ENCODE assay signal across 25 cellular contexts in genomic region chr7:77182261-77182660, GRCh38. TPM values are rescaled to one million over a fixed set of nuclear protein-coding genes. Genes with fewer than 3 reads are reported as not detected.
A peak's percentile ranks its signal among the peaks of the same experiment; 100 is the strongest.
DNase-seq lines count a peak whose midpoint lies in the region; ATAC-seq, FAIRE-seq and TF ChIP-seq lines count a peak whose summit lies in the region.
"Had no signal": no experiment of that assay in that cellular context is flagged by ENCODE, and none has a peak within 500 bp of the region (broad histone marks: within the 10 kb centered on the region; RNA-seq: fewer than 3 reads in every experiment).

No MANE protein-coding gene starts in this region.

- H3K9ac ChIP-seq in HepG2 (ENCODE audit: insufficient read depth, low read depth, low read length) (no peak overlapping the region), muscle layer of colon (ENCODE audit: low read length) (no peak overlapping the region)
- H3K9ac ChIP-seq: BLaER1 had no signal

- 96% methylated on average over 1 of the region's 1 CpG for WGBS in HepG2 (ENCODE audit: low lambda C conversion rate)
- 100% methylated on average over 1 of the region's 1 CpG for WGBS in right lobe of liver (ENCODE audit: insufficient coverage, low coverage, low lambda C conversion rate, missing lambda C conversion rate)

- no TSS peak for BruUV-seq in HepG2 (replicated peaks; lab: Mats Ljungman, UMichigan)

- no peak for ATAC-seq in HepG2
- no peak for ATAC-seq in right lobe of liver
- peak; percentile 77 for ATAC-seq in left colon
- no peak for ATAC-seq in activated T-cell treated with anti-CD3 and anti-CD28 coated beads, Interleukin-2, amount 50 U/mL, for 4 hours

- no peak for TF ChIP-seq RAD21 in HepG2 (CRISPR knock-in tag; IDR thresholded peaks at IDR 0.05)

- DNase-seq in HepG2 (ENCODE audit: low spot score) (no peak), right lobe of liver (no peak), left colon (no peak), SK-N-DZ (ENCODE audit: low spot score) (no peak), urothelium cell line (ENCODE audit: low spot score) (no peak)
- DNase-seq in activated T-cell treated with anti-CD3 and anti-CD28 coated beads, Interleukin-2, amount 50 U/mL, for 4 hours, result no peak
- DNase-seq: CD4-positive, alpha-beta T cell; CD8-positive, alpha-beta memory T cell; DMS 273 treated with DMSO at 0.1 percent for 48 hours; DMS79; GF-D8; GOT3; HFFc6 had no signal

- no peak overlapping the region for H3K4me2 ChIP-seq in HepG2 (ENCODE audit: low read depth, low read length)
- H3K4me2 ChIP-seq: BLaER1 had no signal

- H3K79me2 ChIP-seq in HepG2 (ENCODE audit: insufficient read depth, low read length), result no peaks in the 10 kb centered on the region

- in situ Hi-C loops in HepG2 (cut with HindIII; ENCODE audit: extremely low pct_ligation_motif_present, low pct_unique_long_range_greater_than_20kb), result no loop called here

- no peak for TF ChIP-seq POLR2A in HepG2 (IDR thresholded peaks at IDR 0.05; ENCODE audit: insufficient read depth in 1 of 2, low read depth in 2 of 2, low read length in 2 of 2)
- no peak for TF ChIP-seq POLR2A in right lobe of liver (IDR thresholded peaks at IDR 0.05)

- CTCF ChIA-PET in HepG2 (lab: Yijun Ruan, JAX; ENCODE audit: low intra/inter-chr PET ratio, low total read pairs), result no interaction called here

- no peaks in the 10 kb centered on the region for H3K27me3 Mint-ChIP-seq in activated T-cell treated with anti-CD3 and anti-CD28 coated beads, Interleukin-2, amount 50 U/mL, for 4 hours (ENCODE audit: low read depth)
- H3K27me3 Mint-ChIP-seq: B cell; CD4-positive, alpha-beta T cell; CD8-positive, alpha-beta memory T cell had no signal

- intact Hi-C loops in HepG2 (cut with micrococcal nuclease; ENCODE audit: unreplicated experiment) (no loop called here), right lobe of liver (cut with DNase I) (no loop called here), left colon (cut with DNase I, micrococcal nuclease) (no loop called here)

- H3K27ac ChIP-seq in HepG2 (ENCODE audit: extremely low read length, insufficient read depth, low read length), result peak overlapping the region; percentile 2
- H3K27ac ChIP-seq in right lobe of liver, result no peak overlapping the region
- H3K27ac ChIP-seq in muscle layer of colon (ENCODE audit: low read depth, low read length), result peak overlapping the region; percentile 17
- H3K27ac ChIP-seq: 22Rv1, BLaER1, C4-2B had no signal

- H3K27me3 ChIP-seq in HepG2 (ENCODE audit: control insufficient read depth in 1 of 2, insufficient read depth in 2 of 2, low read length in 2 of 2) (no peaks in the 10 kb centered on the region), right lobe of liver (no peaks in the 10 kb centered on the region), muscle layer of colon (ENCODE audit: control insufficient read depth in 1 of 2, insufficient read depth in 2 of 2, low read length in 2 of 2) (no peaks in the 10 kb centered on the region)
- H3K27me3 ChIP-seq: BLaER1 had no signal

- H3K9me3 Mint-ChIP-seq in activated T-cell treated with anti-CD3 and anti-CD28 coated beads, Interleukin-2, amount 50 U/mL, for 4 hours, result peaks cover 5% of the 10 kb centered on the region
- H3K9me3 Mint-ChIP-seq: CD4-positive, alpha-beta T cell; HFFc6 had no signal

- H4K20me1 ChIP-seq in HepG2 (ENCODE audit: insufficient read depth, low read length), result no peaks in the 10 kb centered on the region
- H4K20me1 ChIP-seq: BLaER1 had no signal

- POLR2A ChIA-PET in HepG2 (lab: Yijun Ruan, JAX), result no interaction called here

- H2AFZ ChIP-seq in HepG2 (ENCODE audit: low read length), result no peak overlapping the region

- no peak overlapping the region for H3K4me3 ChIP-seq in HepG2 (replicated peaks in 1 of 3; ENCODE audit: insufficient read depth in 1 of 3, low read depth in 2 of 3, low read length in 3 of 3)
- H3K4me3 ChIP-seq in right lobe of liver, result no peak overlapping the region
- no peak overlapping the region for H3K4me3 ChIP-seq in muscle layer of colon (ENCODE audit: low read depth in 1 of 2, low read length in 2 of 2)
- H3K4me3 ChIP-seq: BLaER1, HAP-1 had no signal

- no peak for FAIRE-seq in HepG2 (lab: Jason Lieb, UNC)
- no peak for FAIRE-seq in urothelium cell line (lab: Jason Lieb, UNC)
- FAIRE-seq: A204.1, D721Med, GM12891, GM18507, H54 had no signal

- no peaks in the 10 kb centered on the region for H3K4me1 Mint-ChIP-seq in activated T-cell treated with anti-CD3 and anti-CD28 coated beads, Interleukin-2, amount 50 U/mL, for 4 hours (ENCODE audit: low read depth)
- H3K4me1 Mint-ChIP-seq: B cell; CD8-positive, alpha-beta memory T cell had no signal

- peaks cover 19% of the 10 kb centered on the region for H3K4me1 ChIP-seq in HepG2 (ENCODE audit: insufficient read depth, low read length)
- peaks cover 0 to 5% (median 0%) of the 10 kb centered on the region in 4 donors for H3K4me1 ChIP-seq in right lobe of liver
- peaks cover 24% of the 10 kb centered on the region for H3K4me1 ChIP-seq in muscle layer of colon (ENCODE audit: insufficient read depth, low read length)
- H3K4me1 ChIP-seq: BLaER1, HAP-1 had no signal

- H3K9me3 ChIP-seq in HepG2 (ENCODE audit: low read length), result no peaks in the 10 kb centered on the region
- no peaks in the 10 kb centered on the region for H3K9me3 ChIP-seq in right lobe of liver
- no peaks in the 10 kb centered on the region for H3K9me3 ChIP-seq in muscle layer of colon (ENCODE audit: low read length)
- H3K9me3 ChIP-seq: BLaER1, HAP-1 had no signal

- no peak overlapping the region for H3K4me3 Mint-ChIP-seq in activated T-cell treated with anti-CD3 and anti-CD28 coated beads, Interleukin-2, amount 50 U/mL, for 4 hours
- H3K4me3 Mint-ChIP-seq: B cell; CD4-positive, alpha-beta T cell; CD8-positive, alpha-beta memory T cell; HFFc6 had no signal

- no peaks in the 10 kb centered on the region for H3K36me3 ChIP-seq in HepG2 (replicated peaks in 1 of 2; ENCODE audit: control insufficient read depth in 1 of 2, insufficient read depth in 2 of 2, low read length in 2 of 2)
- H3K36me3 ChIP-seq in right lobe of liver, result no peaks in the 10 kb centered on the region
- H3K36me3 ChIP-seq in muscle layer of colon (ENCODE audit: insufficient read depth, low read length), result no peaks in the 10 kb centered on the region
- H3K36me3 ChIP-seq: BLaER1, HAP-1 had no signal

- no peaks in the 10 kb centered on the region for H3K36me3 Mint-ChIP-seq in activated T-cell treated with anti-CD3 and anti-CD28 coated beads, Interleukin-2, amount 50 U/mL, for 4 hours (ENCODE audit: insufficient read depth)

- no peak for TF ChIP-seq CTCF in HepG2 (CRISPR knock-in tag; IDR thresholded peaks at IDR 0.05)
- no peak for TF ChIP-seq CTCF in right lobe of liver (IDR thresholded peaks at IDR 0.05)

- TF ChIP-seq EP300 in HepG2 (IDR thresholded peaks at IDR 0.05; ENCODE audit: low read depth in 2 of 2, low read length in 2 of 2) (no peak), HepG2 (CRISPR knock-in tag; IDR thresholded peaks at IDR 0.05; ENCODE audit: borderline replicate concordance) (no peak)

RNA-seq across cellular contexts. Expression of gene FGL2, which starts 17.4 kb away (rescaled TPM):
- total RNA-seq in HepG2 (2016; rRNA removed; fragmentation: Illumina TruSeq; extraction: Trizol), result 0.08 and 0.15 TPM in 2 replicates
- total RNA-seq in HepG2 (2016; cell fraction: cytosol; rRNA removed; fragmentation: Illumina TruSeq; extraction: Trizol; ENCODE audit: low read depth), result not detected in 2 replicates
- 0.11 and 0.16 TPM in 2 replicates for total RNA-seq in HepG2 (2016; cell fraction: insoluble cytoplasmic fraction; rRNA removed; fragmentation: Illumina TruSeq; extraction: Trizol)
- total RNA-seq in HepG2 (2016; cell fraction: membrane; rRNA removed; fragmentation: Illumina TruSeq; extraction: Trizol), result 0.03 and 0.06 TPM in 2 replicates
- 0.59 and 0.88 TPM in 2 replicates for total RNA-seq in HepG2 (2016; cell fraction: nucleus; rRNA removed; fragmentation: Illumina TruSeq; extraction: Trizol)
- polyA plus RNA-seq in HepG2 (2011; rRNA removed), result 0.04 and 0.08 TPM in 2 replicates
- polyA plus RNA-seq in HepG2 (2011; cell fraction: cytosol; rRNA removed), result 0.01 and 0.03 TPM in 2 replicates
- 0.10 and 0.24 TPM in 2 replicates for polyA plus RNA-seq in HepG2 (2011; cell fraction: nucleus; rRNA removed)
- 0.13 and 0.34 TPM in 2 replicates for polyA plus RNA-seq in HepG2 (2012)
- not detected in 2 replicates for polyA plus RNA-seq in HepG2 (2016; cell fraction: cytosol; fragmentation: Illumina TruSeq; extraction: Trizol; ENCODE audit: low read depth)
- 0.15 TPM in 2 replicates for polyA plus RNA-seq in HepG2 (2016; cell fraction: insoluble cytoplasmic fraction; fragmentation: Illumina TruSeq; extraction: Trizol; ENCODE audit: low read depth)
- polyA plus RNA-seq in HepG2 (2016; cell fraction: membrane; fragmentation: Illumina TruSeq; extraction: Trizol; ENCODE audit: low read depth), result not detected in 2 replicates
- 0.31 and 0.48 TPM in 2 replicates for polyA plus RNA-seq in HepG2 (2016; cell fraction: nucleus; fragmentation: Illumina TruSeq; extraction: Trizol; ENCODE audit: insufficient read depth, low read depth)
- polyA minus RNA-seq in HepG2 (2011; rRNA and poly(A)+ RNA removed; ENCODE audit: low replicate concordance), result not detected in 2 replicates
- not detected in 2 replicates for polyA minus RNA-seq in HepG2 (2011; cell fraction: cytosol; rRNA and poly(A)+ RNA removed)
- polyA minus RNA-seq in HepG2 (2011; cell fraction: nucleus; rRNA and poly(A)+ RNA removed), result 0.39 and 1.1 TPM in 2 replicates
- total RNA-seq in right lobe of liver, result 10 to 100 TPM in 1 of 6 experiments, 1 to 10 TPM in 5; 3.4 to 19.3 (median 7.5) TPM
- total RNA-seq in left colon, result 10 to 100 TPM; 18.8 to 45.1 TPM
- not detected in 2 replicates for polyA plus RNA-seq in SK-N-DZ (2014; cell fraction: cytosol; rRNA removed)
- not detected in 2 replicates for polyA plus RNA-seq in SK-N-DZ (2014; cell fraction: nucleus; rRNA removed)
- total RNA-seq in activated T-cell treated with anti-CD3 and anti-CD28 coated beads, Interleukin-2, amount 50 U/mL, for 4 hours, result under 1 TPM in 2 of 3 donors, not detected in 1; 0.11 to 0.37 TPM
- total RNA-seq: G401, HFFc6 had no signal

RNA-seq across cellular contexts. Expression of gene CCDC146, which starts 59.8 kb away (rescaled TPM):
- total RNA-seq in HepG2 (2016; rRNA removed; fragmentation: Illumina TruSeq; extraction: Trizol) (1.2 and 2.4 TPM in 2 replicates), right lobe of liver (1 to 10 TPM; 2.6 to 7.2 (median 4.0) TPM), left colon (10 to 100 TPM; 11.6 to 15.7 TPM)
- total RNA-seq in HepG2 (2016; cell fraction: cytosol; rRNA removed; fragmentation: Illumina TruSeq; extraction: Trizol; ENCODE audit: low read depth), result 3.6 and 4.8 TPM in 2 replicates
- total RNA-seq in HepG2 (2016; cell fraction: insoluble cytoplasmic fraction; rRNA removed; fragmentation: Illumina TruSeq; extraction: Trizol), result 1.1 and 1.8 TPM in 2 replicates
- 2.4 and 2.8 TPM in 2 replicates for total RNA-seq in HepG2 (2016; cell fraction: membrane; rRNA removed; fragmentation: Illumina TruSeq; extraction: Trizol)
- 3.0 and 3.7 TPM in 2 replicates for total RNA-seq in HepG2 (2016; cell fraction: nucleus; rRNA removed; fragmentation: Illumina TruSeq; extraction: Trizol)
- polyA plus RNA-seq in HepG2 (2011; rRNA removed), result 4.1 and 5.3 TPM in 2 replicates
- 1.2 and 2.0 TPM in 2 replicates for polyA plus RNA-seq in HepG2 (2011; cell fraction: cytosol; rRNA removed)
- 10.6 and 11.4 TPM in 2 replicates for polyA plus RNA-seq in HepG2 (2011; cell fraction: nucleus; rRNA removed)
- polyA plus RNA-seq in HepG2 (2012), result 3.8 and 5.8 TPM in 2 replicates
- 0.16 and 0.34 TPM in 2 replicates for polyA plus RNA-seq in HepG2 (2016; cell fraction: cytosol; fragmentation: Illumina TruSeq; extraction: Trizol; ENCODE audit: low read depth)
- 1.1 and 1.4 TPM in 2 replicates for polyA plus RNA-seq in HepG2 (2016; cell fraction: insoluble cytoplasmic fraction; fragmentation: Illumina TruSeq; extraction: Trizol; ENCODE audit: low read depth)
- 0.46 and 0.97 TPM in 2 replicates for polyA plus RNA-seq in HepG2 (2016; cell fraction: membrane; fragmentation: Illumina TruSeq; extraction: Trizol; ENCODE audit: low read depth)
- polyA plus RNA-seq in HepG2 (2016; cell fraction: nucleus; fragmentation: Illumina TruSeq; extraction: Trizol; ENCODE audit: insufficient read depth, low read depth), result 7.8 and 8.0 TPM in 2 replicates
- polyA minus RNA-seq in HepG2 (2011; rRNA and poly(A)+ RNA removed; ENCODE audit: low replicate concordance), result 0.98 and 2.6 TPM in 2 replicates
- polyA minus RNA-seq in HepG2 (2011; cell fraction: cytosol; rRNA and poly(A)+ RNA removed), result 0.18 and 0.99 TPM in 2 replicates
- 8.2 and 11.3 TPM in 2 replicates for polyA minus RNA-seq in HepG2 (2011; cell fraction: nucleus; rRNA and poly(A)+ RNA removed)
- 1.8 TPM in 2 replicates for polyA plus RNA-seq in SK-N-DZ (2014; cell fraction: cytosol; rRNA removed)
- 4.1 and 8.5 TPM in 2 replicates for polyA plus RNA-seq in SK-N-DZ (2014; cell fraction: nucleus; rRNA removed)
- total RNA-seq in activated T-cell treated with anti-CD3 and anti-CD28 coated beads, Interleukin-2, amount 50 U/mL, for 4 hours, result under 1 TPM; 0.24 to 0.96 (median 0.42) TPM

Comparison
In these comparisons a context has a peak if more than half of its experiments do, and no peak if none do; other contexts are left out.
1. H3K27ac ChIP-seq: peak in HepG2 (single experiment) and muscle layer of colon (single experiment); none in right lobe of liver (0 of 3).